Comparison of ENCODE assay signal across 13 cellular contexts in the genomic region with DNA sequence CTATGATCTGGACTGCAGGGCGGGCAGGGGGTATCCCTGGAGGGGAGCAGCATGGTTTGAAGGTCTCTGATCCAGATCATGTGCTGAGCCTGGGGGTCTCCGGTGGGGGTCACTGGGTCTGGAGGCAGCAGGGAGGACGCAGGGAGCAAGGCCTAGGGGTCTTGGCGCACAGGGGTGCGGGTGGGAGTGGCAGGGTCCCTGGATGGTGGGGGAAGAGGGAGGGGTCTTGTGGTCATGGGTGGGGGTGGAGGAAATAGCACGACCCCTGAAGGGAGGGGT. TPM values are rescaled to one million over a fixed set of nuclear protein-coding genes. Genes with fewer than 3 reads are reported as not detected.
DNase-seq lines count a peak whose midpoint lies in the region; ATAC-seq and TF ChIP-seq lines count a peak whose summit lies in the region.
"Had no signal": no experiment of that assay in that cellular context is flagged by ENCODE, and none has a peak within 500 bp of the region (broad histone marks: within the 10 kb centered on the region; RNA-seq: fewer than 3 reads in every experiment).

No MANE protein-coding gene starts in this region.

- peaks cover 0 to 27% (median 9%) of the 10 kb centered on the region in 4 donors for H3K4me1 Mint-ChIP-seq in CD4-positive, CD25-positive, alpha-beta regulatory T cell
- H3K4me1 Mint-ChIP-seq in neural progenitor cell, result peaks cover 12% of the 10 kb centered on the region

- H3K9ac ChIP-seq in neural progenitor cell, result no peak overlapping the region

- H4K20me1 ChIP-seq in DOHH2 (ENCODE audit: control insufficient read depth, insufficient read depth, low read depth, low read length) (no peaks in the 10 kb centered on the region), neural progenitor cell (ENCODE audit: low read depth) (peaks cover 33% of the 10 kb centered on the region)

- no peaks in the 10 kb centered on the region for H3K36me3 ChIP-seq in CD4-positive, CD25-positive, alpha-beta regulatory T cell (ENCODE audit: control insufficient read depth, insufficient read depth, low read length)
- H3K36me3 ChIP-seq in DOHH2 (ENCODE audit: control insufficient read depth, low read length) (peaks cover 6% of the 10 kb centered on the region; the same call in 1 of the 2 replicates), neural progenitor cell (no peaks in the 10 kb centered on the region)

- H3K4me2 ChIP-seq in DOHH2 (ENCODE audit: low read length), result peak overlapping the region; percentile 76
- peak overlapping the region; percentile 89 for H3K4me2 ChIP-seq in neural progenitor cell

- H3F3A ChIP-seq in DOHH2 (ENCODE audit: control insufficient read depth, insufficient read depth) (peaks cover 9% of the 10 kb centered on the region; the same call in 1 of the 2 replicates), neural progenitor cell (ENCODE audit: low read depth) (peaks cover 8% of the 10 kb centered on the region)

- TF ChIP-seq CTCF in DOHH2 (IDR thresholded peaks at IDR 0.05; ENCODE audit: low read depth, low read length, poor library complexity, severe bottlenecking), result no peak
- no peak for TF ChIP-seq CTCF in astrocyte of the cerebellum (IDR thresholded peaks at IDR 0.05; ENCODE audit: low read depth, low read length, missing control alignments)
- TF ChIP-seq CTCF in neural progenitor cell (IDR thresholded peaks at IDR 0.05), result no peak

- H3K27me3 ChIP-seq in CD4-positive, CD25-positive, alpha-beta regulatory T cell (ENCODE audit: control insufficient read depth, insufficient read depth, low read length), result no peaks in the 10 kb centered on the region
- no peaks in the 10 kb centered on the region for H3K27me3 ChIP-seq in DOHH2 (ENCODE audit: control insufficient read depth, low read length)
- H3K27me3 ChIP-seq in neural progenitor cell, result no peaks in the 10 kb centered on the region

- H3K9me3 Mint-ChIP-seq in CD4-positive, CD25-positive, alpha-beta regulatory T cell, result peaks cover 0 to 1% (median 0%) of the 10 kb centered on the region in 7 donors
- H3K9me3 Mint-ChIP-seq in neural progenitor cell, result peaks cover 7% of the 10 kb centered on the region

- DNase-seq in CD4-positive, CD25-positive, alpha-beta regulatory T cell, result no peak
- DNase-seq in astrocyte of the cerebellum (ENCODE audit: low read depth) (no peak), neural progenitor cell (ENCODE audit: low spot score) (no peak), NCI-H1105 treated with DMSO at 0.1 percent for 48 hours (lab: John Stamatoyannopoulos, UW) (no peak), iPS-NIHi7 (ENCODE audit: extremely low spot score) (no peak)
- DNase-seq: head of caudate nucleus, KBM-7, midbrain, PC-3, psoas muscle, substantia nigra had no signal

- peaks cover 22% of the 10 kb centered on the region for H3K4me1 ChIP-seq in CD4-positive, CD25-positive, alpha-beta regulatory T cell (ENCODE audit: control insufficient read depth, insufficient read depth, low read length, poor library complexity, severe bottlenecking)
- peaks cover 22% of the 10 kb centered on the region for H3K4me1 ChIP-seq in DOHH2 (ENCODE audit: control insufficient read depth, low read length)
- peaks cover 11% of the 10 kb centered on the region for H3K4me1 ChIP-seq in neural progenitor cell
- H3K4me1 ChIP-seq: psoas muscle had no signal

- H3K4me3 Mint-ChIP-seq in CD4-positive, CD25-positive, alpha-beta regulatory T cell, result peak overlapping the region in 1 of 4 donors; percentile 70
- H3K4me3 Mint-ChIP-seq in neural progenitor cell, result peak overlapping the region; percentile 79

- no peak overlapping the region for H3K4me3 ChIP-seq in CD4-positive, CD25-positive, alpha-beta regulatory T cell (ENCODE audit: low read depth, low read length)
- H3K4me3 ChIP-seq in DOHH2 (ENCODE audit: low read length) (peak overlapping the region; percentile 77; the same call in 1 of the 2 replicates), astrocyte of the cerebellum (ENCODE audit: low read depth, low read length) (peak overlapping the region; percentile 4), neural progenitor cell (peak overlapping the region; percentile 65)
- H3K4me3 ChIP-seq: psoas muscle had no signal

- H3K9me3 ChIP-seq in CD4-positive, CD25-positive, alpha-beta regulatory T cell (ENCODE audit: control insufficient read depth in 2 of 2, low read length in 2 of 2), result no peaks in the 10 kb centered on the region
- H3K9me3 ChIP-seq in DOHH2 (ENCODE audit: control insufficient read depth, insufficient read depth, low read length) (no peaks in the 10 kb centered on the region), neural progenitor cell (ENCODE audit: low read depth) (no peaks in the 10 kb centered on the region)
- H3K9me3 ChIP-seq: psoas muscle had no signal

- in situ Hi-C loops in astrocyte of the cerebellum (cut with HindIII; ENCODE audit: low sequenced_read_pairs), result no loop called here

- ATAC-seq in CD4-positive, CD25-positive, alpha-beta regulatory T cell (ENCODE audit: low read depth in 2 of 2), result no peak
- ATAC-seq in GM21786 (IDR thresholded peaks at IDR 0.05; ENCODE audit: unreplicated experiment), result no peak
- ATAC-seq: PC-3 had no signal

- H3K9me2 ChIP-seq in DOHH2 (replicated peaks; ENCODE audit: control insufficient read depth, low read length), result no peaks in the 10 kb centered on the region

- peak overlapping the region in 1 of 3 donors; percentile 92 for H3K27ac Mint-ChIP-seq in CD4-positive, CD25-positive, alpha-beta regulatory T cell
- no peak overlapping the region for H3K27ac Mint-ChIP-seq in neural progenitor cell

- H3K36me3 Mint-ChIP-seq in CD4-positive, CD25-positive, alpha-beta regulatory T cell, result peaks cover 6% of the 10 kb centered on the region
- peaks cover 22% of the 10 kb centered on the region for H3K36me3 Mint-ChIP-seq in neural progenitor cell

- no peaks in the 10 kb centered on the region for H3K27me3 Mint-ChIP-seq in CD4-positive, CD25-positive, alpha-beta regulatory T cell
- peaks cover 6% of the 10 kb centered on the region for H3K27me3 Mint-ChIP-seq in neural progenitor cell (ENCODE audit: insufficient read depth, low read depth)

- H3K79me2 ChIP-seq in DOHH2 (ENCODE audit: control insufficient read depth, low read length) (peaks cover 63% of the 10 kb centered on the region), neural progenitor cell (ENCODE audit: low read depth) (peaks cover 59% of the 10 kb centered on the region)

- H2AFZ ChIP-seq in neural progenitor cell (replicated peaks), result no peak overlapping the region

- H3K27ac ChIP-seq in CD4-positive, CD25-positive, alpha-beta regulatory T cell (ENCODE audit: insufficient read depth, low read length, poor library complexity, severe bottlenecking), result peak overlapping the region; percentile 14
- H3K27ac ChIP-seq in DOHH2 (ENCODE audit: low read depth, low read length) (no peak overlapping the region), neural progenitor cell (no peak overlapping the region)
- H3K27ac ChIP-seq: psoas muscle had no signal

RNA-seq across cellular contexts. Expression of gene BTBD2, which starts 1.9 kb away (rescaled TPM):
- total RNA-seq in CD4-positive, CD25-positive, alpha-beta regulatory T cell, result 58.6 TPM
- polyA plus RNA-seq in CD4-positive, CD25-positive, alpha-beta regulatory T cell, result 1 to 10 TPM; 3.2 to 5.4 (median 4.7) TPM
- 48.8 and 148 TPM in 2 replicates for total RNA-seq in neural progenitor cell (ENCODE audit: low replicate concordance)

RNA-seq across cellular contexts. Expression of gene MKNK2, which starts 37.4 kb away (rescaled TPM):
- total RNA-seq in CD4-positive, CD25-positive, alpha-beta regulatory T cell, result 340 TPM
- 10 to 100 TPM; 28.7 to 38.2 (median 32.0) TPM for polyA plus RNA-seq in CD4-positive, CD25-positive, alpha-beta regulatory T cell
- 46.0 and 106 TPM in 2 replicates for total RNA-seq in neural progenitor cell (ENCODE audit: low replicate concordance)
